In the genomic region with DNA sequence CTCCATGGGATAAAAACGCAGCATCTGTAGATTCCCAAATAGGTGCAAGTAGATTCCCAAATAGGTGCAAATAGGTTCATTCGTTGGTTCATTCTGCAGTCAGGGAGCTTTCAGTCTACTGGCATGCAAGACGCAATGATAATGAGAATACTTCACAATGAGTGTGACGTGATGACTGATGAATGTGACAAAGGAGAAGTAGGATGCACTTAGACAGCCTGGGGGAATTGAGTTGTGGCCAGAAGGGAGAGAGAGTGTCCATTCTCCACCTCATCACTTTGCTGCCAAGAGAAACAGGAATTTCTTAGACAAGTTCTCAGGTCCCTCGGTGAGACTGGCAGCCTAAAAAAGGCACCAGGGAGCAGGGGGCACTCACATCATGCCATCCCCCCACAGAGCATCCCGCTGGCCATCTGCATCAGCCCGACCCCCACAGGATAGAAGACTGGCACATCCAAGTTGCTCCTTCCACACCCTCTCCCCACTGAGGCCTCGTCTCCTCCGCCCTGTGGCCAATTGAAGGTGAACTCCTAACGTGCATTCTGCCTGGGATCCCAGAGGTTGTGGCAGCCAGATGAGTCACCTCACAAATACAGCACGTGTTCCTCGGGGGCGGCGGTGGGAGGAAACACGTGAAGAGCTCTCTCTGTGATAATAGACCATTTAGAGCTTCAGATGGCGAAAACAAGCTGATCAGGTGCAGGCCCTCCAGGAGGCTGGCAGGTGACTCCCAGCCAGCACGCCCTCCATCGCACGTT, we compare ENCODE assay signal across 1 cellular context.
TF ChIP-seq lines count a peak whose summit lies in the region.

No MANE protein-coding gene starts in this region.

TF ChIP-seq in H1, 55 proteins besides CTCF, POLR2A, EP300 and RAD21:
- TF ChIP-seq, protein P1, sequence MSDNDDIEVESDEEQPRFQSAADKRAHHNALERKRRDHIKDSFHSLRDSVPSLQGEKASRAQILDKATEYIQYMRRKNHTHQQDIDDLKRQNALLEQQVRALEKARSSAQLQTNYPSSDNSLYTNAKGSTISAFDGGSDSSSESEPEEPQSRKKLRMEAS (IDR thresholded peaks at IDR 0.05): peak; percentile 17; the same call in 1 of the 2 replicates
- TF ChIP-seq FOSL1 (IDR thresholded peaks at IDR 0.05; ENCODE audit: insufficient read depth, low read depth, low read length) (no peak), SP2 (IDR thresholded peaks at IDR 0.05; ENCODE audit: low read length) (no peak)
- TF ChIP-seq, protein P2, sequence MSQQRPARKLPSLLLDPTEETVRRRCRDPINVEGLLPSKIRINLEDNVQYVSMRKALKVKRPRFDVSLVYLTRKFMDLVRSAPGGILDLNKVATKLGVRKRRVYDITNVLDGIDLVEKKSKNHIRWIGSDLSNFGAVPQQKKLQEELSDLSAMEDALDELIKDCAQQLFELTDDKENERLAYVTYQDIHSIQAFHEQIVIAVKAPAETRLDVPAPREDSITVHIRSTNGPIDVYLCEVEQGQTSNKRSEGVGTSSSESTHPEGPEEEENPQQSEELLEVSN (IDR thresholded peaks at IDR 0.05): 0 out of 2 replicates have a peak, but pooled peaks have one; percentile 21
TF ChIP-seq in H1: peak in this region for 2.
